ENCODE assay signal across 8 cellular contexts in the genomic region with DNA sequence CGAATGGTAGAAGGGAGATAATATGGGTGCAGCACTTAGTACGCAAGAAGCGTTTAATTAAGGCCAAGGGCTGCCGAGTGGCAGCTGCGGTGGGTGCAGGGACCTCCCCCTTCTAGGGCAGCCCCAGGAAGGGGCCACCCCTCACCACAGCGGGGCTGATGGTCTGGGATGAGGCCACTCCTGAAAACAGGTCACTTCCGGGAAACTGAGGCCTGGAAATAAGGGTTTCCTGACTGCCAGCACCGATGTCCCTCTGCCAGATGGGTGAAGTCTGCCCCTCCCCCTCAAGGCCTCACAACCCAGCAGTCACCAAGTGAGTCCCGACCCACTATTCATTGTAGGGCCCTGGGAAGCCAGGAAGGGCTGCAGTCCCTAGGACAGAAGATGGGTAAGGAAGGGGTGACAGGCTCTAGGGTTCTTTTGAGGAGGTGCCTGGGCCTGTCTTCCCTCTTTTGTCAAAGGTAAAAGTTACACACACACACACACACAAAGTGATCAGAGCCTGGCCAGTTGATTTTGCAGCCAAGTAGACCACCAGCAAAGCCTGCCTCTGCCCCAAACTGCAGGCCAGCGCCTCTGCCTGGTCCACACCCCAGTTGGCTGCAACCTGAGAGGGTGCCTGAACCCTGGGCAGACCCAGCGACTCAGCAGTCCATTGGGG. TPM values are rescaled to one million over a fixed set of nuclear protein-coding genes. Genes with fewer than 3 reads are reported as not detected.
DNase-seq lines count a peak whose midpoint lies in the region; TF ChIP-seq lines count a peak whose summit lies in the region.

No MANE protein-coding gene starts in this region.

- peak overlapping the region; percentile 81 for H3K27ac ChIP-seq in SU-DHL-6 (ENCODE audit: low read depth, low read length)
- peak overlapping the region; percentile 79 for H3K27ac ChIP-seq in fibroblast of lung (ENCODE audit: insufficient read depth, low read length)
- peak overlapping the region; percentile 94 for H3K27ac ChIP-seq in prostate gland

- TF ChIP-seq POLR2A in prostate gland (IDR thresholded peaks at IDR 0.05): no peak

- H3K36me3 ChIP-seq in GM06990 (ENCODE audit: control insufficient read depth, insufficient read depth, low read length): peaks cover 3% of the 10 kb centered on the region; the same call in 1 of the 2 replicates
- H3K36me3 ChIP-seq in SU-DHL-6 (ENCODE audit: low read length): no peaks in the 10 kb centered on the region
- peaks cover 15% of the 10 kb centered on the region for H3K36me3 ChIP-seq in fibroblast of lung (ENCODE audit: control insufficient read depth, insufficient read depth, low read length)
- H3K36me3 ChIP-seq in prostate gland: peaks cover 0 to 4% of the 10 kb centered on the region in 2 donors

- H4K20me1 ChIP-seq in SU-DHL-6 (ENCODE audit: low read depth, low read length): no peaks in the 10 kb centered on the region
- H4K20me1 ChIP-seq in fibroblast of lung (ENCODE audit: control insufficient read depth, extremely low read depth, insufficient read depth, low read length): no peaks in the 10 kb centered on the region

- H3K9ac ChIP-seq in SU-DHL-6 (ENCODE audit: low read length): peak overlapping the region; percentile 47
- no peak overlapping the region for H3K9ac ChIP-seq in fibroblast of lung (ENCODE audit: insufficient read depth, low read length)

- H3K4me3 ChIP-seq in GM06990 (replicated peaks; ENCODE audit: low read depth, low read length) (peak overlapping the region; percentile 50), HFF-Myc (replicated peaks; ENCODE audit: low read depth, low read length) (peak overlapping the region; percentile 24), SU-DHL-6 (ENCODE audit: insufficient read depth, low read length, poor library complexity, severe bottlenecking) (peak overlapping the region; percentile 33), fibroblast of lung (replicated peaks in 1 of 4; ENCODE audit: control extremely low read depth in 1 of 4, insufficient read depth in 1 of 4, low read depth in 3 of 4, low read length in 4 of 4) (peak overlapping the region in 2 of 4 experiments; percentile 28 to 34), prostate gland (peak overlapping the region; percentile 12 to 53)

- no peaks in the 10 kb centered on the region for H3K9me3 ChIP-seq in SU-DHL-6 (ENCODE audit: insufficient read depth, low read length)
- no peaks in the 10 kb centered on the region for H3K9me3 ChIP-seq in fibroblast of lung (ENCODE audit: control insufficient read depth, insufficient read depth, low read depth, low read length)
- no peaks in the 10 kb centered on the region for H3K9me3 ChIP-seq in prostate gland

- peaks cover 4% of the 10 kb centered on the region; the same call in 1 of the 2 replicates for H3F3A ChIP-seq in SU-DHL-6 (ENCODE audit: insufficient read depth)

- no peaks in the 10 kb centered on the region for H3K9me2 ChIP-seq in SU-DHL-6 (replicated peaks; ENCODE audit: insufficient read depth, low read length)

- H3K79me2 ChIP-seq in SU-DHL-6 (ENCODE audit: insufficient read depth, low read length) (peaks cover 29% of the 10 kb centered on the region), fibroblast of lung (ENCODE audit: control insufficient read depth, insufficient read depth, low read length) (peaks cover 76% of the 10 kb centered on the region)

- H2AFZ ChIP-seq in SU-DHL-6 (ENCODE audit: low read depth, low read length, severe bottlenecking): no peak overlapping the region
- no peak overlapping the region for H2AFZ ChIP-seq in fibroblast of lung (ENCODE audit: low read length)

- H3K4me2 ChIP-seq in SU-DHL-6 (ENCODE audit: low read depth, low read length, poor library complexity, severe bottlenecking) (peak overlapping the region; percentile 58), fibroblast of lung (ENCODE audit: extremely low read depth, insufficient read depth, low read length) (peak overlapping the region; percentile 63)

- DNase-seq in GM06990 (ENCODE audit: extremely low read depth, insufficient read length) (no peak), HFF-Myc (ENCODE audit: extremely low read depth, low read depth) (no peak), fibroblast of lung (ENCODE audit: low read depth in 2 of 2) (no peak), prostate gland (ENCODE audit: low spot score) (no peak), foreskin melanocyte (no peak), activated gamma-delta T cell treated with Interleukin-2 at 50 U/mL for 16 hours (no peak)
- DNase-seq in stimulated activated CD4-positive, alpha-beta T cell treated with anti-CD3 and anti-CD28 coated beads, Interleukin-4, amount 100 ng/mL, for 24 hours: no peak

- H3K27me3 ChIP-seq in GM06990 (replicated peaks; ENCODE audit: control insufficient read depth, insufficient read depth, low read length): no peaks in the 10 kb centered on the region
- H3K27me3 ChIP-seq in SU-DHL-6 (ENCODE audit: low read length): no peaks in the 10 kb centered on the region
- H3K27me3 ChIP-seq in fibroblast of lung (ENCODE audit: control insufficient read depth, insufficient read depth, low read length): no peaks in the 10 kb centered on the region
- no peaks in the 10 kb centered on the region for H3K27me3 ChIP-seq in prostate gland (replicated peaks; ENCODE audit: insufficient read depth)

- H3K4me1 ChIP-seq in fibroblast of lung (ENCODE audit: control insufficient read depth, extremely low read depth, insufficient read depth, low read length) (peaks cover 54% of the 10 kb centered on the region), prostate gland (replicated peaks) (peaks cover 54% of the 10 kb centered on the region)

- intact Hi-C loops in prostate gland (cut with DNase I): no loop called here

- 15% methylated on average over 11 of the region's 11 CpGs for WGBS in prostate gland

- TF ChIP-seq CTCF in GM06990 (IDR thresholded peaks at IDR 0.05; ENCODE audit: insufficient read depth, low read length, poor library complexity, severe bottlenecking) (no peak), HFF-Myc (IDR thresholded peaks at IDR 0.05; ENCODE audit: low read depth, low read length, missing control alignments) (no peak), SU-DHL-6 (IDR thresholded peaks at IDR 0.05; ENCODE audit: insufficient read depth, low read length, poor library complexity, severe bottlenecking) (no peak), fibroblast of lung (conservative IDR thresholded peaks at IDR 0.05 in 1 of 2, IDR thresholded peaks at IDR 0.05 in 1 of 2; ENCODE audit: low read depth in 1 of 2, low read length in 2 of 2) (no peak), prostate gland (IDR thresholded peaks at IDR 0.05) (no peak)

RNA-seq across cellular contexts. Expression of a gene that starts 12.5 kb away (rescaled TPM):
- total RNA-seq in fibroblast of lung: 51.9 and 77.6 TPM in 2 replicates
- polyA plus RNA-seq in fibroblast of lung: 29.7 and 49.1 TPM in 2 replicates
- 73.7 and 109 TPM in 2 replicates for polyA plus RNA-seq in fibroblast of lung (2012)
- 172 and 195 TPM in 2 replicates for polyA minus RNA-seq in fibroblast of lung (ENCODE audit: low replicate concordance)
- total RNA-seq in prostate gland: 100 to 1,000 TPM; 134 to 299 TPM
